Comparison of ENCODE assay signal across 20 cellular contexts in the genomic region with DNA sequence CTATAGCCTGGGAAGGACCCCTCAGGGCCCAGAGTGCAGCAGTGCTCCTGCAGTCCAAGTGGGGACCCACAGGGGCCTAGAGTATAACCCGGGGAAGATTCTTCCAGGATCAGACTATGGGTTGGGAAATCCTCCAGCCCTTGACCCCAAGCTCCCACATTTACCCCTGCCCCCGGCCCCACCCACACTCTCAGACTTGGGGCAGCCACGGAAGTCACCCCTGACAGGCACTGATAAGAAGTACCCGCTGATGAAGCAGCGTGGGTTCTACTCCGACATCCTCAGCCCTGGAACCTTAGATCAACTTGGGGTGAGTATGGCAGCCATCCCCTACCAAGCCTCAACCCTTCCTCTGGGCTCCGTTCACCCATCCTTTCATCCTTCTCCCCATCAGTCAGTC. TPM values are rescaled to one million over a fixed set of nuclear protein-coding genes. Genes with fewer than 3 reads are reported as not detected.
DNase-seq lines count a peak whose midpoint lies in the region; FAIRE-seq and TF ChIP-seq lines count a peak whose summit lies in the region.
"Had no signal": no experiment of that assay in that cellular context is flagged by ENCODE, and none has a peak within 500 bp of the region (broad histone marks: within the 10 kb centered on the region; RNA-seq: fewer than 3 reads in every experiment).

No MANE protein-coding gene starts in this region.

- peaks cover 3% of the 10 kb centered on the region for H3K36me3 Mint-ChIP-seq in chondrocyte (ENCODE audit: low read depth)

- no peak for DNase-seq in HTR-8/SVneo (ENCODE audit: insufficient read length, low spot score)
- DNase-seq in chondrocyte (ENCODE audit: low spot score): peak; percentile 62
- peak; percentile 40 for DNase-seq in posterior vena cava (ENCODE audit: low spot score)
- no peak for DNase-seq in dedifferentiated amniotic fluid mesenchymal stem cell (ENCODE audit: extremely low spot score)
- no peak for DNase-seq in activated CD4-positive, alpha-beta T cell treated with anti-CD3 and anti-CD28 coated beads for 1 hour
- DNase-seq in RWPE1 (ENCODE audit: low spot score): no peak
- DNase-seq: C1 segment of cervical spinal cord; Calu3; CD4-positive, CD25-positive, alpha-beta regulatory T cell; CD8-positive, alpha-beta T cell; COR-L47; DMS53; DMS79 treated with DMSO at 0.1 percent for 48 hours; GF-D8; GM23248; H7; HCEC 1CT had no signal

- H3K4me1 Mint-ChIP-seq in chondrocyte (ENCODE audit: low read depth): peaks cover 3% of the 10 kb centered on the region

- POLR2A ChIA-PET in RWPE1 (lab: Yijun Ruan, JAX; ENCODE audit: low non-redundant PET): no interaction called here

- TF ChIP-seq CTCF in chondrocyte (IDR thresholded peaks at IDR 0.05) (no peak), RWPE1 (conservative IDR thresholded peaks at IDR 0.05; ENCODE audit: low read depth) (no peak)

- H3K27me3 Mint-ChIP-seq in chondrocyte (ENCODE audit: low read depth): peaks cover 3% of the 10 kb centered on the region
- H3K27me3 Mint-ChIP-seq: CD4-positive, CD25-positive, alpha-beta regulatory T cell had no signal

- H3K27ac Mint-ChIP-seq in chondrocyte (ENCODE audit: unreplicated experiment): no peak overlapping the region
- H3K27ac Mint-ChIP-seq: CD4-positive, CD25-positive, alpha-beta regulatory T cell; CD8-positive, alpha-beta T cell had no signal

- no peaks in the 10 kb centered on the region for H3K9me3 Mint-ChIP-seq in chondrocyte (ENCODE audit: low read depth)
- H3K9me3 Mint-ChIP-seq: CD4-positive, CD25-positive, alpha-beta regulatory T cell; CD8-positive, alpha-beta T cell had no signal

- no peak overlapping the region for H3K27ac ChIP-seq in RWPE1
- H3K27ac ChIP-seq: GM23248 had no signal

- CTCF ChIA-PET in RWPE1 (lab: Yijun Ruan, JAX): no interaction called here

- H3K4me3 Mint-ChIP-seq in chondrocyte (ENCODE audit: unreplicated experiment): no peak overlapping the region
- H3K4me3 Mint-ChIP-seq: CD4-positive, CD25-positive, alpha-beta regulatory T cell; CD8-positive, alpha-beta T cell had no signal

- intact Hi-C loops in posterior vena cava (cut with DNase I): no loop called here

- FAIRE-seq in HTR-8/SVneo (lab: Jason Lieb, UNC): peak; percentile 9
- FAIRE-seq: GM12891, GM18507, H1 had no signal

RNA-seq across cellular contexts. Expression of a gene that starts 6.3 kb away (rescaled TPM):
- total RNA-seq in chondrocyte: 5.0 to 9.4 TPM (median 5.4 TPM) in 3 replicates
- total RNA-seq in posterior vena cava: 1 to 10 TPM; 7.2 to 9.4 TPM

RNA-seq across cellular contexts. Expression of a gene that starts 34.8 kb away (rescaled TPM):
- total RNA-seq in chondrocyte (4.8 to 9.8 TPM (median 5.0 TPM) in 3 replicates), posterior vena cava (1 to 10 TPM; 6.8 to 8.7 TPM)

RNA-seq across cellular contexts. Expression of a gene that starts 44.0 kb away (rescaled TPM):
- total RNA-seq in chondrocyte: 73.0 to 74.9 TPM (median 74.7 TPM) in 3 replicates
- 10 to 100 TPM; 58.4 to 72.6 TPM for total RNA-seq in posterior vena cava

Comparison
In these comparisons a context has a peak if more than half of its experiments do, and no peak if none do; other contexts are left out.
1. DNase-seq: peak in chondrocyte (single experiment) and posterior vena cava (single experiment); none in HTR-8/SVneo (single experiment), dedifferentiated amniotic fluid mesenchymal stem cell (single experiment), activated CD4-positive, alpha-beta T cell treated with anti-CD3 and anti-CD28 coated beads for 1 hour (single experiment) and RWPE1 (single experiment).